In the genomic region with DNA sequence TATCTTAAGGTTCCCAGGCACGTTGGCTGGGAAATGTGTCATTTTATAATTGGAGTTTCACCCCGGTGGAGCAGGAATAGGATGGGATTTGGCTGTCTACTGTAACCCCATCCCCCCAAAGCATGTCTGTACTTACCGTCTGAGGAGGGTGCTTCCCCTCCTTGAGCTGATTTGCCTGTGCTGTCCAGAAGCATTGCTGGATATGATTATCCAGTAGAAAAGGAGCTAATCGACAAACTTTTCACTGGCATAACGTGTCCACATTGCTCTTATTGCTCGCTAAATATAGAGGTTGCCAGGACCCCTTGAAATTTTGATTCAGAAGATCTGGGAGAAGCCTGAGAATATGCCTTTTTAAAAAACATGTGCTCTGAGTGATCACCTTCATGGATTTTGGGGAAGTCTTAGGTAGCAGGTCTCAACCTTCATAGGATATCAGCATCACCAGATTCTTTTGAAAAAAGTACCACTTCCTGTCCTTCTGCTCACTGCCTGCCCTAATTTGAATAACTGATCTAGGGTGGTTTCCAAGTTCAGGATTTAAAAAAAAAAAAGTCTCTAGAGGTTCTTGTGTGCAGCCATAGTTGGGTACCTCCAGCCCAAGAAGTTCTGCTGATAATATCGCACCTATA, we compare ENCODE assay signal across 10 cellular contexts.
DNase-seq lines count a peak whose midpoint lies in the region; ATAC-seq and TF ChIP-seq lines count a peak whose summit lies in the region.
"Had no signal": no experiment of that assay in that cellular context is flagged by ENCODE, and none has a peak within 500 bp of the region (broad histone marks: within the 10 kb centered on the region; RNA-seq: fewer than 3 reads in every experiment).

No MANE protein-coding gene starts in this region.

- no peak overlapping the region for H2BK120ac ChIP-seq in mesenchymal stem cell (ENCODE audit: low read depth, low read length)

- H3K9me3 ChIP-seq in thymus (ENCODE audit: control insufficient read depth) (no peaks in the 10 kb centered on the region), mesenchymal stem cell (ENCODE audit: control insufficient read depth, low read length) (no peaks in the 10 kb centered on the region)

- peaks cover 70% of the 10 kb centered on the region for H3K4me1 Mint-ChIP-seq in activated naive CD4-positive, alpha-beta T cell treated with anti-CD3 and anti-CD28 coated beads, Interleukin-2, amount 10 ng/mL, durations not matched to agents 7 days and 5 days

- no peaks in the 10 kb centered on the region for H3K27me3 ChIP-seq in thymus (ENCODE audit: control insufficient read depth, insufficient read depth)
- peaks cover 0 to 8% of the 10 kb centered on the region in 2 experiments for H3K27me3 ChIP-seq in mesenchymal stem cell (ENCODE audit: control insufficient read depth in 1 of 2, insufficient read depth in 1 of 2, low read length in 2 of 2)

- no peaks in the 10 kb centered on the region for H3K79me1 ChIP-seq in mesenchymal stem cell (replicated peaks; ENCODE audit: low read length, poor library complexity, severe bottlenecking)

- no peak overlapping the region for H3K9ac ChIP-seq in mesenchymal stem cell (ENCODE audit: low read length)

- H3K4me3 Mint-ChIP-seq in activated naive CD4-positive, alpha-beta T cell treated with anti-CD3 and anti-CD28 coated beads, Interleukin-2, amount 10 ng/mL, durations not matched to agents 7 days and 5 days = peak overlapping the region; percentile 75

- H2BK5ac ChIP-seq in mesenchymal stem cell (ENCODE audit: low read depth, low read length, poor library complexity, severe bottlenecking) = no peak overlapping the region

- H3K27me3 Mint-ChIP-seq in activated naive CD4-positive, alpha-beta T cell treated with anti-CD3 and anti-CD28 coated beads, Interleukin-2, amount 10 ng/mL, durations not matched to agents 7 days and 5 days = no peaks in the 10 kb centered on the region

- H3K4me3 ChIP-seq in NB4 (ENCODE audit: low read depth, low read length) = no peak overlapping the region
- H3K4me3 ChIP-seq in thymus (ENCODE audit: low read length) = peak overlapping the region; percentile 32
- H3K4me3 ChIP-seq in mesenchymal stem cell (ENCODE audit: insufficient read depth in 1 of 2, low read depth in 1 of 2, low read length in 2 of 2) = no peak overlapping the region

- H4K8ac ChIP-seq in mesenchymal stem cell (ENCODE audit: low read length) = no peak overlapping the region

- H3K4me1 ChIP-seq in thymus (ENCODE audit: control insufficient read depth, insufficient read depth, low read length) (peaks cover 47% of the 10 kb centered on the region), mesenchymal stem cell (ENCODE audit: control insufficient read depth, insufficient read depth, low read depth, low read length) (no peaks in the 10 kb centered on the region)

- H2AK5ac ChIP-seq in mesenchymal stem cell (ENCODE audit: low read length, severe bottlenecking) = no peak overlapping the region

- no peak overlapping the region for H3K23ac ChIP-seq in mesenchymal stem cell (ENCODE audit: low read length in 2 of 2)

- peak; percentile 88 for ATAC-seq in HG02852 (IDR thresholded peaks at IDR 0.05; ENCODE audit: unreplicated experiment)

- H3K27ac Mint-ChIP-seq in activated naive CD4-positive, alpha-beta T cell treated with anti-CD3 and anti-CD28 coated beads, Interleukin-2, amount 10 ng/mL, durations not matched to agents 7 days and 5 days = peak overlapping the region; percentile 97

- no peak for TF ChIP-seq POLR2A in NB4 (IDR thresholded peaks at IDR 0.05; ENCODE audit: extremely low read depth, insufficient read length)

- H3K36me3 ChIP-seq in thymus (ENCODE audit: control insufficient read depth, insufficient read depth) (no peaks in the 10 kb centered on the region), mesenchymal stem cell (ENCODE audit: control insufficient read depth in 1 of 2, insufficient read depth in 2 of 2, low read depth in 1 of 2, low read length in 2 of 2) (no peaks in the 10 kb centered on the region)

- DNase-seq in activated naive CD4-positive, alpha-beta T cell treated with anti-CD3 and anti-CD28 coated beads, Interleukin-2, amount 10 ng/mL, durations not matched to agents 7 days and 5 days = no peak
- no peak for DNase-seq in activated naive CD4-positive, alpha-beta T cell treated with Interleukin-2 at 50 U/mL for 16 hours
- DNase-seq in NB4 (ENCODE audit: low read depth) (peak; percentile 9), mesenchymal stem cell (no peak), HK-2 (ENCODE audit: unreplicated experiment) (no peak), NCI-H1930 (lab: John Stamatoyannopoulos, UW) (no peak)
- DNase-seq: effector CD8-positive, alpha-beta T cell; T-helper 9 cell had no signal

- H3K14ac ChIP-seq in mesenchymal stem cell (ENCODE audit: low read length in 2 of 2) = no peak overlapping the region

- 6% methylated on average over 7 of the region's 7 CpGs for WGBS in thymus
- 86% methylated on average over 7 of the region's 7 CpGs for WGBS in mesenchymal stem cell

- no peak overlapping the region for H3K4ac ChIP-seq in mesenchymal stem cell (ENCODE audit: low read depth in 1 of 2, low read length in 2 of 2)

- no peak for TF ChIP-seq CTCF in NB4 (IDR thresholded peaks at IDR 0.05; ENCODE audit: low read depth, low read length)

- H4K91ac ChIP-seq in mesenchymal stem cell (ENCODE audit: low read length) = no peak overlapping the region

- H3K18ac ChIP-seq in mesenchymal stem cell (ENCODE audit: low read depth in 1 of 2, low read length in 2 of 2) = no peak overlapping the region

- H3K9me3 Mint-ChIP-seq in activated naive CD4-positive, alpha-beta T cell treated with anti-CD3 and anti-CD28 coated beads, Interleukin-2, amount 10 ng/mL, durations not matched to agents 7 days and 5 days = peaks cover 10% of the 10 kb centered on the region

- no peak overlapping the region for H2BK15ac ChIP-seq in mesenchymal stem cell (ENCODE audit: low read depth, poor library complexity, severe bottlenecking)

- peaks cover 39% of the 10 kb centered on the region for H3K36me3 Mint-ChIP-seq in activated naive CD4-positive, alpha-beta T cell treated with anti-CD3 and anti-CD28 coated beads, Interleukin-2, amount 10 ng/mL, durations not matched to agents 7 days and 5 days

- H3K27ac ChIP-seq in thymus (ENCODE audit: low read depth) = no peak overlapping the region
- H3K27ac ChIP-seq in mesenchymal stem cell (ENCODE audit: low read length, poor library complexity, severe bottlenecking) = no peak overlapping the region

- H3K4me2 ChIP-seq in mesenchymal stem cell (ENCODE audit: low read length, poor library complexity, severe bottlenecking) = no peak overlapping the region

- no peak overlapping the region for H2BK12ac ChIP-seq in mesenchymal stem cell (ENCODE audit: low read length in 2 of 2)

- no peak overlapping the region for H2AFZ ChIP-seq in mesenchymal stem cell (ENCODE audit: low read depth, low read length)

- CTCF ChIA-PET in activated naive CD4-positive, alpha-beta T cell treated with anti-CD3 and anti-CD28 coated beads, Interleukin-2, amount 10 ng/mL, durations not matched to agents 7 days and 5 days (lab: Charles Lee) = interaction anchor here (0.6 to 1.2 kb wide), 4 partner anchors 10 to 28 kb away, joined by 3 read pairs; no protein-coding TSS in a partner anchor
